In genomic region chr12:24952389-24952788, GRCh38 we compare ENCODE assay signal across 10 cellular contexts.
"Had no signal": no experiment of that assay in that cellular context is flagged by ENCODE, and none has a peak within 500 bp of the region (broad histone marks: within the 10 kb centered on the region; RNA-seq: fewer than 3 reads in every experiment).

No MANE protein-coding gene starts in this region.

- ATAC-seq: activated T-cell treated with anti-CD3 and anti-CD28 coated beads, Interleukin-2, amount 50 U/mL, for 4 hours; esophagus mucosa; T-helper 17 cell had no signal

- H3K4me3 ChIP-seq: sigmoid colon had no signal

- H3K27ac Mint-ChIP-seq: activated naive CD8-positive, alpha-beta T cell treated with anti-CD3 and anti-CD28 coated beads, Interleukin-2, amount 10 ng/mL, durations not matched to agents 7 days and 5 days; nephron; T-helper 17 cell had no signal

- H3K36me3 Mint-ChIP-seq: activated naive CD8-positive, alpha-beta T cell treated with anti-CD3 and anti-CD28 coated beads, Interleukin-2, amount 10 ng/mL, durations not matched to agents 7 days and 5 days had no signal

- H3K27ac ChIP-seq: sigmoid colon had no signal

- H3K9me3 Mint-ChIP-seq: activated naive CD8-positive, alpha-beta T cell treated with anti-CD3 and anti-CD28 coated beads, Interleukin-2, amount 10 ng/mL, durations not matched to agents 7 days and 5 days; activated T-cell treated with anti-CD3 and anti-CD28 coated beads, Interleukin-2, amount 50 U/mL, for 4 hours; nephron; stimulated activated naive CD8-positive, alpha-beta T cell treated with anti-CD3 and anti-CD28 coated beads, Interleukin-15, Interleukin-2, amounts not matched to agents 100 ng/mL and 50 ng/mL, for 24 hours had no signal

- DNase-seq: activated CD4-positive, CD25-positive, alpha-beta regulatory T cell treated with anti-CD3 and anti-CD28 coated beads, Interleukin-2, amount 50 U/mL, for 72 hours; activated effector memory CD4-positive, alpha-beta T cell treated with anti-CD3 and anti-CD28 coated beads, Interleukin-2, amount 50 U/mL, for 16 hours; activated naive CD8-positive, alpha-beta T cell treated with anti-CD3 and anti-CD28 coated beads, Interleukin-2, amount 10 ng/mL, durations not matched to agents 7 days and 5 days; activated T-cell treated with anti-CD3 and anti-CD28 coated beads, Interleukin-2, amount 50 U/mL, for 4 hours; sigmoid colon; stimulated activated CD4-positive, alpha-beta T cell treated with anti-CD3 and anti-CD28 coated beads, Interleukin-12 subunit alpha, Interleukin-12 subunit beta, amount 100 ng/mL, for 4 hours; T-helper 17 cell had no signal

- H3K4me3 Mint-ChIP-seq: activated naive CD8-positive, alpha-beta T cell treated with anti-CD3 and anti-CD28 coated beads, Interleukin-2, amount 10 ng/mL, durations not matched to agents 7 days and 5 days; activated T-cell treated with anti-CD3 and anti-CD28 coated beads, Interleukin-2, amount 50 U/mL, for 4 hours; nephron; T-helper 17 cell had no signal

- H3K36me3 ChIP-seq: sigmoid colon had no signal

- H3K9me3 ChIP-seq: sigmoid colon had no signal
